ENCODE assay signal across 14 cellular contexts in the genomic region with DNA sequence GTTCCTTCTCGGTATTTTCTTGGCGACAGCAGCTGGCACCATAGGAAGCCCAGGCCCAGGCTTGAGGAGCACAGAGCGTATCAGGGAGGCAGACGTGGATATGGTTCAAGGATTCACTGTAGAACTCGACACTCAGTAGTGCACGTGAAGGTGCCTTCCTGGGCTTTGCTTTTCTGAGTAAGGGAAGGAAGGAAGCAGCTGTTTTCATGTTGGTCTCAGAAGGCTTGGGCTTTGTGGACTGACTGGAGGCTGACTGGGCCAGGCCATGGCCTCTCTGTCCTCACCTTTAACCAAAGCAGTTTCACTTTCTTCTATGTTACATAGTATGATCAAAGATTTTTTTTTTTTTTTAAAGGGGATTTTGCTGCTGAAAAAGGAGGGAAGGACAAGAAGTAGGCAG. TPM values are rescaled to one million over a fixed set of nuclear protein-coding genes. Genes with fewer than 3 reads are reported as not detected.
DNase-seq lines count a peak whose midpoint lies in the region; ATAC-seq and TF ChIP-seq lines count a peak whose summit lies in the region.
"Had no signal": no experiment of that assay in that cellular context is flagged by ENCODE, and none has a peak within 500 bp of the region (broad histone marks: within the 10 kb centered on the region; RNA-seq: fewer than 3 reads in every experiment).

No MANE protein-coding gene starts in this region.

- H2BK5ac ChIP-seq in H9 (ENCODE audit: insufficient read length, low read length) (no peak overlapping the region), neuronal stem cell (ENCODE audit: low read length) (no peak overlapping the region)

- H3K79me1 ChIP-seq in H9 (ENCODE audit: insufficient read depth, low read depth, low read length, poor library complexity, severe bottlenecking) (no peaks in the 10 kb centered on the region), neuronal stem cell (ENCODE audit: low read depth, low read length) (no peaks in the 10 kb centered on the region)

- ATAC-seq in activated CD4-positive, alpha-beta T cell treated with anti-CD3 and anti-CD28 coated beads for 36 hours: peak; percentile 71
- ATAC-seq in activated T-helper 17 cell treated with anti-CD3 and anti-CD28 coated beads, Interleukin-2, amount 50 U/mL, for 72 hours (replicated peaks): peak; percentile 56
- ATAC-seq: A549 had no signal

- DNase-seq in activated CD4-positive, alpha-beta T cell treated with anti-CD3 and anti-CD28 coated beads for 36 hours: no peak
- DNase-seq in activated CD4-positive, alpha-beta T cell treated with anti-CD3 and anti-CD28 coated beads for 4 hours: no peak
- DNase-seq in H9 (no peak), neuronal stem cell (ENCODE audit: low spot score) (no peak), esophagus muscularis mucosa (ENCODE audit: extremely low spot score) (no peak), NCI-H1436 treated with DMSO at 0.1 percent for 48 hours (lab: John Stamatoyannopoulos, UW) (no peak), ecto neural progenitor cell (ENCODE audit: low spot score) (no peak)
- DNase-seq: activated T-cell treated with anti-CD3 and anti-CD28 coated beads, Interleukin-2, amount 50 U/mL, for 48 hours; NCI-H1930; stimulated activated CD4-positive, alpha-beta T cell treated with anti-CD3 and anti-CD28 coated beads, Interleukin-15, amount 100 ng/mL, for 24 hours had no signal

- no CpG with 5 or more reads among the region's 6 CpGs for WGBS in H9 (ENCODE audit: extremely low coverage, insufficient read length, low lambda C conversion rate)
- WGBS in neuronal stem cell (ENCODE audit: extremely low coverage in 2 of 2, insufficient read length in 2 of 2, insufficient replicate concordance in 1 of 2), 2 donors: no CpG with 5 or more reads among the region's 6 CpGs
- WGBS in esophagus muscularis mucosa: 88% methylated on average over 6 of the region's 6 CpGs

- no peak overlapping the region for H2BK12ac ChIP-seq in H9 (ENCODE audit: insufficient read length, low read depth, low read length)
- H2BK12ac ChIP-seq in neuronal stem cell (ENCODE audit: low read length): no peak overlapping the region

- H2AFZ ChIP-seq in H9 (ENCODE audit: low read length) (no peak overlapping the region), neuronal stem cell (ENCODE audit: low read length) (no peak overlapping the region)

- H3K4me3 Mint-ChIP-seq in activated CD4-positive, alpha-beta T cell treated with anti-CD3 and anti-CD28 coated beads for 36 hours: no peak overlapping the region
- no peak overlapping the region for H3K4me3 Mint-ChIP-seq in H9
- H3K4me3 Mint-ChIP-seq in activated T-helper 17 cell treated with anti-CD3 and anti-CD28 coated beads, Interleukin-2, amount 50 U/mL, for 72 hours: no peak overlapping the region

- TF ChIP-seq POLR2A in esophagus muscularis mucosa (IDR thresholded peaks at IDR 0.05; ENCODE audit: low read depth): no peak

- H3K4me2 ChIP-seq in H9 (ENCODE audit: insufficient read depth, insufficient read length, low read length): no peak overlapping the region
- H3K4me2 ChIP-seq in neuronal stem cell (ENCODE audit: insufficient read depth, low read length, poor library complexity, severe bottlenecking): no peak overlapping the region
- H3K4me2 ChIP-seq: A549 had no signal

- H3K27ac ChIP-seq in H9 (ENCODE audit: insufficient read length, low read depth, low read length) (no peak overlapping the region), neuronal stem cell (replicated peaks; ENCODE audit: low read length) (no peak overlapping the region), esophagus muscularis mucosa (replicated peaks in 1 of 4) (no peak overlapping the region)
- H3K27ac ChIP-seq: A549, thyroid gland had no signal

- H4K5ac ChIP-seq in H9 (ENCODE audit: insufficient read length, low read depth, low read length): no peak overlapping the region

- H2BK15ac ChIP-seq in H9 (ENCODE audit: low read depth, low read length): no peak overlapping the region
- H2BK15ac ChIP-seq in neuronal stem cell (ENCODE audit: low read length): no peak overlapping the region

- intact Hi-C loops in activated CD4-positive, alpha-beta T cell treated with anti-CD3 and anti-CD28 coated beads for 36 hours (cut with DNase I, micrococcal nuclease): no loop called here
- intact Hi-C loops in esophagus muscularis mucosa (cut with DNase I): no loop called here

- H3T11ph ChIP-seq in H9 (ENCODE audit: low read length): no peak overlapping the region

- peaks cover 52% of the 10 kb centered on the region for H3K36me3 Mint-ChIP-seq in activated CD4-positive, alpha-beta T cell treated with anti-CD3 and anti-CD28 coated beads for 36 hours (ENCODE audit: low read depth)
- peaks cover 35 to 68% (median 64%) of the 10 kb centered on the region in 3 experiments; a peak in 6 of 7 replicates for H3K36me3 Mint-ChIP-seq in H9 (ENCODE audit: insufficient read depth in 1 of 3, low read depth in 3 of 3)
- H3K36me3 Mint-ChIP-seq in activated T-helper 17 cell treated with anti-CD3 and anti-CD28 coated beads, Interleukin-2, amount 50 U/mL, for 72 hours (ENCODE audit: low read depth): peaks cover 89% of the 10 kb centered on the region

- H3K27me3 ChIP-seq in H9 (ENCODE audit: insufficient read depth, low read length) (no peaks in the 10 kb centered on the region), neuronal stem cell (ENCODE audit: control insufficient read depth in 3 of 3, insufficient read depth in 3 of 3, low read depth in 1 of 3, low read length in 3 of 3) (no peaks in the 10 kb centered on the region), esophagus muscularis mucosa (no peaks in the 10 kb centered on the region)
- H3K27me3 ChIP-seq: thyroid gland had no signal

- no peaks in the 10 kb centered on the region for H3K23me2 ChIP-seq in H9 (ENCODE audit: insufficient read length, low read depth, low read length, poor library complexity, severe bottlenecking)

- no peaks in the 10 kb centered on the region for H4K20me1 ChIP-seq in H9 (ENCODE audit: control insufficient read depth, insufficient read depth, insufficient read length)

- H3K4me3 ChIP-seq in neuronal stem cell (ENCODE audit: low read length in 2 of 2): no peak overlapping the region
- no peak overlapping the region for H3K4me3 ChIP-seq in esophagus muscularis mucosa
- H3K4me3 ChIP-seq: A549, thyroid gland had no signal

- H3K4me1 Mint-ChIP-seq in activated CD4-positive, alpha-beta T cell treated with anti-CD3 and anti-CD28 coated beads for 36 hours: peaks cover 12% of the 10 kb centered on the region
- H3K4me1 Mint-ChIP-seq in H9: no peaks in the 10 kb centered on the region
- peaks cover 10% of the 10 kb centered on the region for H3K4me1 Mint-ChIP-seq in activated T-helper 17 cell treated with anti-CD3 and anti-CD28 coated beads, Interleukin-2, amount 50 U/mL, for 72 hours

- H3K14ac ChIP-seq in H9 (ENCODE audit: insufficient read depth, low read length) (no peak overlapping the region; the same call in 1 of the 2 replicates), neuronal stem cell (ENCODE audit: low read length) (no peak overlapping the region)

- H3K23ac ChIP-seq in H9 (ENCODE audit: insufficient read length, low read depth, low read length) (no peak overlapping the region), neuronal stem cell (ENCODE audit: low read depth, low read length, poor library complexity) (peak overlapping the region; percentile 93)

- no peaks in the 10 kb centered on the region for H3K9me3 ChIP-seq in H9 (ENCODE audit: control insufficient read depth, low read depth, low read length)
- no peaks in the 10 kb centered on the region for H3K9me3 ChIP-seq in neuronal stem cell (replicated peaks in 1 of 2; ENCODE audit: control insufficient read depth in 2 of 2, insufficient read depth in 1 of 2, low read depth in 1 of 2, low read length in 2 of 2)
- no peaks in the 10 kb centered on the region for H3K9me3 ChIP-seq in esophagus muscularis mucosa
- H3K9me3 ChIP-seq: A549, thyroid gland had no signal

- H3K9me3 Mint-ChIP-seq in activated CD4-positive, alpha-beta T cell treated with anti-CD3 and anti-CD28 coated beads for 36 hours (ENCODE audit: low read depth): no peaks in the 10 kb centered on the region
- H3K9me3 Mint-ChIP-seq in H9: no peaks in the 10 kb centered on the region
- no peaks in the 10 kb centered on the region for H3K9me3 Mint-ChIP-seq in activated T-helper 17 cell treated with anti-CD3 and anti-CD28 coated beads, Interleukin-2, amount 50 U/mL, for 72 hours

- H2BK120ac ChIP-seq in H9 (ENCODE audit: low read depth, low read length, poor library complexity, severe bottlenecking) (no peak overlapping the region), neuronal stem cell (ENCODE audit: low read depth, low read length) (no peak overlapping the region)

- POLR2A ChIA-PET in activated CD4-positive, alpha-beta T cell treated with anti-CD3 and anti-CD28 coated beads for 36 hours (lab: Charles Lee): no interaction called here

- CTCF ChIA-PET in activated CD4-positive, alpha-beta T cell treated with anti-CD3 and anti-CD28 coated beads for 36 hours (lab: Charles Lee): interaction anchor here (0.7 to 1.1 kb wide), 2 partner anchors 9 to 16 kb away, joined by 3 to 4 read pairs; no protein-coding TSS in a partner anchor

- no peak overlapping the region for H3K56ac ChIP-seq in H9 (ENCODE audit: insufficient read length, low read depth, low read length)

- no peaks in the 10 kb centered on the region for H3K4me1 ChIP-seq in H9 (ENCODE audit: insufficient read depth, low read length)
- H3K4me1 ChIP-seq in neuronal stem cell (ENCODE audit: control insufficient read depth in 2 of 2, insufficient read depth in 1 of 2, low read depth in 1 of 2, low read length in 2 of 2): no peaks in the 10 kb centered on the region
- H3K4me1 ChIP-seq in esophagus muscularis mucosa: no peaks in the 10 kb centered on the region
- H3K4me1 ChIP-seq: A549 had no signal

- no peaks in the 10 kb centered on the region for H3K79me2 ChIP-seq in H9 (ENCODE audit: insufficient read depth, low read length)

- H4K91ac ChIP-seq in H9 (ENCODE audit: insufficient read length, low read depth, low read length): no peak overlapping the region
- no peak overlapping the region for H4K91ac ChIP-seq in neuronal stem cell (ENCODE audit: low read depth, low read length, poor library complexity)

- H3K9ac ChIP-seq in H9 (ENCODE audit: extremely low read depth, insufficient read length, low read length): no peak overlapping the region
- H3K9ac ChIP-seq in neuronal stem cell (ENCODE audit: low read depth, low read length, poor library complexity): no peak overlapping the region

- H3K4ac ChIP-seq in H9 (ENCODE audit: low read depth, low read length) (no peak overlapping the region), neuronal stem cell (ENCODE audit: low read length) (no peak overlapping the region)

- no peak overlapping the region for H3K18ac ChIP-seq in H9 (ENCODE audit: insufficient read length, low read depth, low read length)
- no peak overlapping the region for H3K18ac ChIP-seq in neuronal stem cell (ENCODE audit: low read length)

- peak overlapping the region; percentile 83 for H3K27ac Mint-ChIP-seq in activated CD4-positive, alpha-beta T cell treated with anti-CD3 and anti-CD28 coated beads for 36 hours
- peak overlapping the region in 2 of 3 experiments; percentile 88; a peak in 4 of 7 replicates for H3K27ac Mint-ChIP-seq in H9
- peak overlapping the region; percentile 83 for H3K27ac Mint-ChIP-seq in activated T-helper 17 cell treated with anti-CD3 and anti-CD28 coated beads, Interleukin-2, amount 50 U/mL, for 72 hours

- H3K36me3 ChIP-seq in neuronal stem cell (replicated peaks in 1 of 2; ENCODE audit: control insufficient read depth in 2 of 2, insufficient read depth in 2 of 2, low read length in 2 of 2) (peaks cover 45 to 69% of the 10 kb centered on the region in 2 donors), esophagus muscularis mucosa (peaks cover 48 to 81% (median 77%) of the 10 kb centered on the region in 4 donors)

- H2AK5ac ChIP-seq in H9 (ENCODE audit: insufficient read length, low read length): no peak overlapping the region
- no peak overlapping the region for H2AK5ac ChIP-seq in neuronal stem cell (ENCODE audit: low read depth, low read length)

- TF ChIP-seq CTCF in H9 (conservative IDR thresholded peaks at IDR 0.05) (no peak), esophagus muscularis mucosa (IDR thresholded peaks at IDR 0.05) (no peak)

- no peaks in the 10 kb centered on the region for H3K27me3 Mint-ChIP-seq in activated CD4-positive, alpha-beta T cell treated with anti-CD3 and anti-CD28 coated beads for 36 hours
- H3K27me3 Mint-ChIP-seq in H9 (ENCODE audit: low read depth): no peaks in the 10 kb centered on the region
- no peaks in the 10 kb centered on the region for H3K27me3 Mint-ChIP-seq in activated T-helper 17 cell treated with anti-CD3 and anti-CD28 coated beads, Interleukin-2, amount 50 U/mL, for 72 hours

- TF ChIP-seq EP300 in esophagus muscularis mucosa (IDR thresholded peaks at IDR 0.05): no peak

- no peak overlapping the region for H2BK20ac ChIP-seq in H9 (ENCODE audit: low read depth, low read length, poor library complexity, severe bottlenecking)

- H4K8ac ChIP-seq in H9 (replicated peaks; ENCODE audit: insufficient read length, low read depth, low read length): no peak overlapping the region
- no peak overlapping the region for H4K8ac ChIP-seq in neuronal stem cell (ENCODE audit: low read depth, low read length)

RNA-seq across cellular contexts. Expression of gene GHRL, which starts 6.9 kb away (rescaled TPM):
- under 1 TPM; 0.19 to 0.30 TPM for total RNA-seq in activated CD4-positive, alpha-beta T cell treated with anti-CD3 and anti-CD28 coated beads for 36 hours
- total RNA-seq in H9 (2021): 1.3 TPM in 1 of 2 replicates, not detected in the other
- total RNA-seq in activated T-helper 17 cell treated with anti-CD3 and anti-CD28 coated beads, Interleukin-2, amount 50 U/mL, for 72 hours: under 1 TPM; 0.34 to 0.58 TPM
- polyA plus RNA-seq in neuronal stem cell (2013, experiment 1 of 2): not detected
- 0.21 TPM for polyA plus RNA-seq in neuronal stem cell (2013, experiment 2 of 2)
- under 1 TPM in 1 of 4 donors, not detected in 3; 0.40 TPM for total RNA-seq in esophagus muscularis mucosa
- total RNA-seq: SK-MEL-5 had no signal
- polyA plus RNA-seq: A549 had no signal

RNA-seq across cellular contexts. Expression of gene SEC13, which starts 21.2 kb away (rescaled TPM):
- 10 to 100 TPM; 89.9 to 92.0 TPM for total RNA-seq in activated CD4-positive, alpha-beta T cell treated with anti-CD3 and anti-CD28 coated beads for 36 hours
- total RNA-seq in H9 (2021) (131 TPM in 2 replicates), esophagus muscularis mucosa (10 to 100 TPM; 69.8 to 88.6 (median 77.2) TPM)
- total RNA-seq in activated T-helper 17 cell treated with anti-CD3 and anti-CD28 coated beads, Interleukin-2, amount 50 U/mL, for 72 hours: 100 to 1,000 TPM in 1 of 2 donors, 10 to 100 TPM in 1; 69.5 to 104 TPM
- 103 TPM for polyA plus RNA-seq in neuronal stem cell (2013, experiment 1 of 2)
- 99.6 TPM for polyA plus RNA-seq in neuronal stem cell (2013, experiment 2 of 2)

RNA-seq across cellular contexts. Expression of gene TATDN2, which starts 51.4 kb away (rescaled TPM):
- 10 to 100 TPM; 40.0 to 40.2 TPM for total RNA-seq in activated CD4-positive, alpha-beta T cell treated with anti-CD3 and anti-CD28 coated beads for 36 hours
- total RNA-seq in H9 (2021) (34.4 and 34.5 TPM in 2 replicates), esophagus muscularis mucosa (10 to 100 TPM; 15.0 to 24.6 (median 16.7) TPM)
- total RNA-seq in activated T-helper 17 cell treated with anti-CD3 and anti-CD28 coated beads, Interleukin-2, amount 50 U/mL, for 72 hours: 10 to 100 TPM; 56.7 to 71.7 TPM
- 10.3 TPM for polyA plus RNA-seq in neuronal stem cell (2013, experiment 1 of 2)
- 10.2 TPM for polyA plus RNA-seq in neuronal stem cell (2013, experiment 2 of 2)
